1 cellular context compared by ENCODE assay signal in genomic region chr2:70938580-70938938, GRCh38.
TF ChIP-seq lines count a peak whose summit lies in the region.

No MANE protein-coding gene starts in this region.

TF ChIP-seq in WTC11, 78 proteins besides CTCF, POLR2A, EP300 and RAD21 (continued from another document):
- TF ChIP-seq ZNF281 (CRISPR knock-in tag; IDR thresholded peaks at IDR 0.05) (no peak), GTF2I (CRISPR knock-in tag; conservative IDR thresholded peaks at IDR 0.05) (no peak), FOXJ3 (CRISPR knock-in tag; IDR thresholded peaks at IDR 0.05; ENCODE audit: borderline replicate concordance) (no peak), PRDM15 (CRISPR knock-in tag; IDR thresholded peaks at IDR 0.05) (no peak)
